In the genomic region with DNA sequence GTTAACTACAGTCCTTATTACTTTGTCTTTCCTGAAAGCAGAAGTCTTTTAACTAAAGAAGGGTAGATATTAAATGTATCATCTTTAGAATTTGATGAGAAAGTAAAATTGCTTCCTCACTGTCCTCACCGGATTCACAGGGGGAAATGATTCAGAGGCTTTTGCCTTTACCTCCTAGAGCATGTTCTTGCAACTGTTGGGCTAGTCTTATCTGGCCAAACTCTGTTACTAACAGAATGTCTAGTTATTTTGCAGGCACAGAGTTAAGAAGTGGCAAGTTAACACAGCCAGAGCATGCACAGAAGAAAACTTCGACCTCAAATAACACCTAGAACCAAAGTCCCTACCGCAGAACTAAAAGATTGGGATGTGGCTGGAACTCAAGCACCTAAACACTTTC, we compare ENCODE assay signal across 19 cellular contexts.
"Had no signal": no experiment of that assay in that cellular context is flagged by ENCODE, and none has a peak within 500 bp of the region (broad histone marks: within the 10 kb centered on the region; RNA-seq: fewer than 3 reads in every experiment).

No MANE protein-coding gene starts in this region.

- H3K36me3 Mint-ChIP-seq: natural killer cell had no signal

- ATAC-seq: effector memory CD8-positive, alpha-beta T cell; lower lobe of right lung; natural killer cell had no signal

- H3K4me3 ChIP-seq: adrenal gland, lower lobe of right lung, right atrium auricular region, thyroid gland had no signal

- H3K9me3 ChIP-seq: adrenal gland, lower lobe of right lung, right atrium auricular region, thyroid gland had no signal

- H3K9me3 Mint-ChIP-seq: activated B cell treated with CpG ODN at 0.5 μM for 24 hours; activated CD4-positive, alpha-beta T cell treated with anti-CD3 and anti-CD28 coated beads, Interleukin-2, amount 10 ng/mL, durations not matched to agents 7 days and 5 days; effector memory CD8-positive, alpha-beta T cell; natural killer cell had no signal

- H3K27ac ChIP-seq: adrenal gland, lower lobe of right lung, right atrium auricular region, thyroid gland had no signal

- H3K27me3 ChIP-seq: adrenal gland, right atrium auricular region, thyroid gland had no signal

- FAIRE-seq: small intestine, urothelium cell line had no signal

- H3K4me1 ChIP-seq: lower lobe of right lung, right atrium auricular region, thyroid gland had no signal

- DNase-seq: activated B cell treated with CpG ODN at 0.5 μM for 24 hours; activated CD4-positive, alpha-beta T cell treated with anti-CD3 and anti-CD28 coated beads, Interleukin-2, amount 10 ng/mL, durations not matched to agents 7 days and 5 days; activated naive CD4-positive, alpha-beta T cell treated with anti-CD3 and anti-CD28 coated beads, Interleukin-2, amount 50 U/mL, for 16 hours; activated T-cell treated with anti-CD3 and anti-CD28 coated beads for 4 hours; adrenal gland; central memory CD4-positive, alpha-beta T cell; cortex of kidney; effector memory CD8-positive, alpha-beta T cell; erythroblast; hippocampal formation; lower lobe of right lung; natural killer cell; nucleus accumbens; small intestine; T-helper 9 cell; thyroid gland had no signal

- H3K4me3 Mint-ChIP-seq: activated B cell treated with CpG ODN at 0.5 μM for 24 hours; activated CD4-positive, alpha-beta T cell treated with anti-CD3 and anti-CD28 coated beads, Interleukin-2, amount 10 ng/mL, durations not matched to agents 7 days and 5 days; activated T-helper 17 cell treated with anti-CD3 and anti-CD28 coated beads, Interleukin-2, amount 50 U/mL, for 72 hours; effector memory CD8-positive, alpha-beta T cell; natural killer cell had no signal

- H3K27me3 Mint-ChIP-seq: activated B cell treated with CpG ODN at 0.5 μM for 24 hours; activated CD4-positive, alpha-beta T cell treated with anti-CD3 and anti-CD28 coated beads, Interleukin-2, amount 10 ng/mL, durations not matched to agents 7 days and 5 days; activated T-helper 17 cell treated with anti-CD3 and anti-CD28 coated beads, Interleukin-2, amount 50 U/mL, for 72 hours; effector memory CD8-positive, alpha-beta T cell had no signal

- H3K36me3 ChIP-seq: adrenal gland, lower lobe of right lung, right atrium auricular region, thyroid gland had no signal

- H3K27ac Mint-ChIP-seq: activated B cell treated with CpG ODN at 0.5 μM for 24 hours; activated CD4-positive, alpha-beta T cell treated with anti-CD3 and anti-CD28 coated beads, Interleukin-2, amount 10 ng/mL, durations not matched to agents 7 days and 5 days; activated T-helper 17 cell treated with anti-CD3 and anti-CD28 coated beads, Interleukin-2, amount 50 U/mL, for 72 hours; effector memory CD8-positive, alpha-beta T cell; natural killer cell had no signal
